ENCODE assay signal across 1 cellular context in the genomic region with DNA sequence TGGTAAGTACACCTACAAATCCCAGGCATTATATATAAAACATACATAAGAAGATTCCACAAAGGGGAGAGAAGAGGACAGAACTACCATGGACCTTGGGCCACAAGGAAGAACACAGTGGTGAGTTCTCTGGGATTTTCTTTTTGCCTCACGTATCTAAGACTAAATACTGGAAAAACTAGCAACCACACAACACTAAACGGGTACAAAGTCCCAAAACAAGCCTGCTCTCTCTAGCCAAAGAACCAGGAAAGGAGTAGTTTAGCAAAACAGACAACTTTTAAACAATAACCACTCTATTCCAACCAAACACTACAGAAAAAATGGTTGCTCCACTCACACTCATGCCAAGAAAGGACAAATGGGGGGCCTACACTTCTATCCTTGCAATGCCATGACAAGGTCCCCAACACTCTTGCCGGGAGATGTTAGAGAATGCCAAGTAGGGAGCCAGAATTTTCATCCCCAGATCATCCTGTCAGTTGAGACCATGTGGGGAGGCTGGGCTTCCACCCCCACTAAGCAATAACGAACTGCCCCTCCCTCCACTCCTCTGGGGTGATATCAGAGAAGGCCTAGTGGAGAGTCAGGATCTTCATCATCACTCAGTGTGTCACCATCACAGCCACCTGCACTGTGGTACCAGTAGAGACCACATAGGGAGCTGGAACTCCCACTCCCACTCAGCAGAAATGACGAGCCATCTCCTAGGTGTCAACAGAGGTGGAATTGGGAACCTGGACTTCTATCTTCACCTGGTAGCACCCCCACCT.
TF ChIP-seq lines count a peak whose summit lies in the region.

No MANE protein-coding gene starts in this region.

TF ChIP-seq in HEK293, 187 proteins besides CTCF, POLR2A, EP300 and RAD21 (continued from another document):
- TF ChIP-seq, protein P1, sequence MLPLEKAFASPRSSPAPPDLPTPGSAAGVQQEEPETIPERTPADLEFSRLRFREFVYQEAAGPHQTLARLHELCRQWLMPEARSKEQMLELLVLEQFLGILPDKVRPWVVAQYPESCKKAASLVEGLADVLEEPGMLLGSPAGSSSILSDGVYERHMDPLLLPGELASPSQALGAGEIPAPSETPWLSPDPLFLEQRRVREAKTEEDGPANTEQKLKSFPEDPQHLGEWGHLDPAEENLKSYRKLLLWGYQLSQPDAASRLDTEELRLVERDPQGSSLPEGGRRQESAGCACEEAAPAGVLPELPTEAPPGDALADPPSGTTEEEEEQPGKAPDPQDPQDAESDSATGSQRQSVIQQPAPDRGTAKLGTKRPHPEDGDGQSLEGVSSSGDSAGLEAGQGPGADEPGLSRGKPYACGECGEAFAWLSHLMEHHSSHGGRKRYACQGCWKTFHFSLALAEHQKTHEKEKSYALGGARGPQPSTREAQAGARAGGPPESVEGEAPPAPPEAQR (tag by site-specific recombination; IDR thresholded peaks at IDR 0.05), result no peak
- TF ChIP-seq KLF8 (tag by site-specific recombination; IDR thresholded peaks at IDR 0.05), result no peak
- TF ChIP-seq GLIS1 (tag by site-specific recombination; IDR thresholded peaks at IDR 0.05), result peak; percentile 51
- no peak for TF ChIP-seq KLF16 (tag by site-specific recombination; IDR thresholded peaks at IDR 0.05)
TF ChIP-seq in HEK293: peak in this region for 1.
